In the genomic region with DNA sequence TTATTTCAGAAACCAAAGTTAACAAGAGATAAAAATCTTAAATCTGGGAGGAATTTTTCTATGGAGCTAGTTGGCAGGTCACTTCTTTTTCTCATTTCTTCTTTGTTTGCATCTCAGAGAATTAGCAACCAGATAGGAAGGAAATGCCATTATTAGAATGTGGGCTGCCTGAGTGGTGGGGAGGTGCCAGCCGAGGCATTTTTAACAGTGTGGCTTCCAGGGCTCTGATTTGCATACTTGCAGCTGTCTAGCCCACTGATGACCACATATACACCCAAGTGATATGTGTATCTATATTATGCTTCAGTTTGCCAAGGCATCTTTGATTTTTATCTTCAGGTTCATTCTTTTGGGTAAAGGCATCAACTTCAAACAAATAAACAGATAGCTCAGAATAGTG, we compare ENCODE assay signal across 20 cellular contexts.
DNase-seq lines count a peak whose midpoint lies in the region; ATAC-seq and TF ChIP-seq lines count a peak whose summit lies in the region.
"Had no signal": no experiment of that assay in that cellular context is flagged by ENCODE, and none has a peak within 500 bp of the region (broad histone marks: within the 10 kb centered on the region; RNA-seq: fewer than 3 reads in every experiment).

No MANE protein-coding gene starts in this region.

- TF ChIP-seq CTCF in mucosa of descending colon (IDR thresholded peaks at IDR 0.05) (no peak), coronary artery (IDR thresholded peaks at IDR 0.05) (no peak)

- H3K27ac ChIP-seq in coronary artery, result no peak overlapping the region
- H3K27ac ChIP-seq: body of pancreas, dorsolateral prefrontal cortex, hepatocyte, pancreas, uterus had no signal

- intact Hi-C loops in mucosa of descending colon (cut with DNase I, micrococcal nuclease), result no loop called here

- no peaks in the 10 kb centered on the region for H3K9me3 ChIP-seq in mucosa of descending colon
- H3K9me3 ChIP-seq: pancreas, uterus had no signal

- peak; percentile 32 for DNase-seq in LHCN-M2 (ENCODE audit: low read depth)
- peak in 1 of 3 donors; percentile 13 for DNase-seq in mucosa of descending colon
- DNase-seq in coronary artery (ENCODE audit: low spot score), result no peak
- no peak for DNase-seq in NCI-H1694 treated with DMSO at 0.1 percent for 48 hours (lab: John Stamatoyannopoulos, UW)
- DNase-seq in activated CD4-positive, alpha-beta T cell treated with anti-CD3 and anti-CD28 coated beads for 48 hours, result no peak
- DNase-seq: activated naive CD4-positive, alpha-beta T cell treated with Interleukin-2 at 50 U/mL for 16 hours; body of pancreas; dorsolateral prefrontal cortex; kidney glomerular epithelial cell; NCI-H2029 treated with DMSO at 0.1 percent for 48 hours; NCI-H69; pancreas; small intestine; stimulated activated naive CD8-positive, alpha-beta T cell treated with anti-CD3 and anti-CD28 coated beads, Interleukin-15, Interleukin-2, amounts not matched to agents 100 U/mL and 50 U/mL, for 24 hours; uterus had no signal

- H3K4me3 ChIP-seq in mucosa of descending colon (no peak overlapping the region), coronary artery (no peak overlapping the region)
- H3K4me3 ChIP-seq: body of pancreas, dorsolateral prefrontal cortex, hepatocyte, K562, pancreas, uterus had no signal

- H3K36me3 ChIP-seq in mucosa of descending colon (ENCODE audit: low read depth), result no peaks in the 10 kb centered on the region
- H3K36me3 ChIP-seq: pancreas, uterus had no signal

- ATAC-seq in GM18858 (IDR thresholded peaks at IDR 0.05; ENCODE audit: unreplicated experiment) (peak; percentile 49), HG02571 (IDR thresholded peaks at IDR 0.05; ENCODE audit: unreplicated experiment) (peak; percentile 66), mucosa of descending colon (peak; percentile 43), HG02885 (IDR thresholded peaks at IDR 0.05; ENCODE audit: poor library complexity, unreplicated experiment) (no peak)
- ATAC-seq: body of pancreas; K562; pancreas; stimulated activated naive CD8-positive, alpha-beta T cell treated with anti-CD3 and anti-CD28 coated beads, Interleukin-15, Interleukin-2, amounts not matched to agents 100 U/mL and 50 U/mL, for 24 hours had no signal

- no peaks in the 10 kb centered on the region for H3K4me1 ChIP-seq in mucosa of descending colon (ENCODE audit: low read depth)
- H3K4me1 ChIP-seq: body of pancreas, pancreas, uterus had no signal
